In the genomic region with DNA sequence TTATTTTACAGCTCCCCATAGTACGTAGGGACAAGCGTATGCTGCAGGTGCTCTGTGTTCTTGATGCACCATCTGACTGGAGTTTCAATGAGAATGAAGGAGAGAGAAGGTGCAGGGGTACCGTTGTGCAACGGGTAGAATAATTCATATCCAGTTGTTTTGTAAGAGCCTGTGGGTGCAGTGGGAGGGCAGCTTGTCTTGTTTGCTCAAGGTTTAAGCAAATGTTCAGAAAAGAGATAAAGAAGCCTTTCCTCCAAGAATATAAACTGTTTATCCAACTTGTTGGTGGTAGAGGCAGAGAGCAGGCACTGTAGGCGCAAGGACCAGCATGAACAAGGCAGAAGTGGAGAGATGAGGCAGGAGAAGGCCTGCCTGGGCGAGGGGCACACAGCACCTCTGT, we compare ENCODE assay signal across 24 cellular contexts.
"Had no signal": no experiment of that assay in that cellular context is flagged by ENCODE, and none has a peak within 500 bp of the region (broad histone marks: within the 10 kb centered on the region; RNA-seq: fewer than 3 reads in every experiment).

No MANE protein-coding gene starts in this region.

- H3K36me3 ChIP-seq: lower lobe of right lung, ovary, thyroid gland had no signal

- DNase-seq: cortex of kidney; effector memory CD8-positive, alpha-beta T cell; erythroblast; esophagus squamous epithelium; foreskin melanocyte; glutamatergic neuron; heart right ventricle; hippocampal formation; left colon; left ventricle myocardium inferior; lower lobe of right lung; natural killer cell; occipital lobe; ovary; right cardiac atrium; sigmoid colon; stimulated activated CD4-positive, alpha-beta T cell treated with anti-CD3 and anti-CD28 coated beads, Interleukin-2, amount 100 ng/mL, for 24 hours; stimulated activated CD4-positive, alpha-beta T cell treated with anti-CD3 and anti-CD28 coated beads, Interleukin-4, amount 100 ng/mL, for 24 hours; stimulated activated naive CD4-positive, alpha-beta T cell treated with Interleukin-2 at 50 U/mL for 16 hours; stomach; thyroid gland had no signal

- H3K27me3 Mint-ChIP-seq: effector memory CD8-positive, alpha-beta T cell; type B pancreatic cell had no signal

- H3K4me3 Mint-ChIP-seq: effector memory CD8-positive, alpha-beta T cell; natural killer cell; stimulated activated effector memory CD8-positive, alpha-beta T cell treated with anti-CD3 and anti-CD28 coated beads, Interleukin-12 subunit alpha, Interleukin-12 subunit beta, amount 100 ng/mL, for 72 hours; type B pancreatic cell had no signal

- H3K4me1 ChIP-seq: esophagus squamous epithelium, lower lobe of right lung, sigmoid colon had no signal

- H3K27ac ChIP-seq: esophagus squamous epithelium, heart right ventricle, left ventricle myocardium inferior, lower lobe of right lung, ovary, psoas muscle, sigmoid colon, stomach, thyroid gland had no signal

- H3K4me3 ChIP-seq: esophagus squamous epithelium, heart right ventricle, left ventricle myocardium inferior, lower lobe of right lung, ovary, psoas muscle, sigmoid colon, stomach, thyroid gland had no signal

- H3K4me1 Mint-ChIP-seq: natural killer cell had no signal

- H3K27me3 ChIP-seq: esophagus squamous epithelium, heart right ventricle, ovary, sigmoid colon, stomach, thyroid gland had no signal

- H3K36me3 Mint-ChIP-seq: natural killer cell; stimulated activated effector memory CD8-positive, alpha-beta T cell treated with anti-CD3 and anti-CD28 coated beads, Interleukin-12 subunit alpha, Interleukin-12 subunit beta, amount 100 ng/mL, for 72 hours had no signal

- H3K9me3 ChIP-seq: esophagus squamous epithelium, lower lobe of right lung, ovary, psoas muscle, sigmoid colon, stomach, thyroid gland had no signal

- H3K27ac Mint-ChIP-seq: effector memory CD8-positive, alpha-beta T cell; natural killer cell; stimulated activated effector memory CD8-positive, alpha-beta T cell treated with anti-CD3 and anti-CD28 coated beads, Interleukin-12 subunit alpha, Interleukin-12 subunit beta, amount 100 ng/mL, for 72 hours; type B pancreatic cell had no signal

- ATAC-seq: effector memory CD8-positive, alpha-beta T cell; heart right ventricle; left colon; lower lobe of right lung; natural killer cell; psoas muscle; right cardiac atrium; stimulated activated effector memory CD8-positive, alpha-beta T cell treated with anti-CD3 and anti-CD28 coated beads, Interleukin-12 subunit alpha, Interleukin-12 subunit beta, amount 100 ng/mL, for 72 hours had no signal

- H3K9me3 Mint-ChIP-seq: effector memory CD8-positive, alpha-beta T cell; natural killer cell; stimulated activated effector memory CD8-positive, alpha-beta T cell treated with anti-CD3 and anti-CD28 coated beads, Interleukin-12 subunit alpha, Interleukin-12 subunit beta, amount 100 ng/mL, for 72 hours; type B pancreatic cell had no signal
